ENCODE assay signal across 10 cellular contexts in the genomic region with DNA sequence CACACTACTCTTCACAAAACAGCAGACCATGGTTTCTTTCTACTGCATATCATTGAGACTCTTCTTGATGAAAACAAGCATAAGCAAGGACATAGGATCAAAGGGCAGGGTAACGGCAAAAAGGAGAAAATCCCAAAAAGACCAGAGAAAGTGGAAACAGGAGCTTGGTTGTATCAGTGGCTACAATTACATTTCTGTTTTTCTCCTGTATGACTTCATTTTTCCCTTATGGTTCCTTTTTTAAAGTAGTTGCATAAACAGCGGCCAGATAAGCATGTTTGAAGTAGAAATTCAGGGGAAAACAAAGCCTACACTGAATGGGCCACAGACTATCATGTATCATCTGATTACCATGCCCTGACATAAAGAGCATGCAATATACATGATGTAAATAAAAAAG. TPM values are rescaled to one million over a fixed set of nuclear protein-coding genes. Genes with fewer than 3 reads are reported as not detected.
DNase-seq lines count a peak whose midpoint lies in the region; FAIRE-seq and TF ChIP-seq lines count a peak whose summit lies in the region.
"Had no signal": no experiment of that assay in that cellular context is flagged by ENCODE, and none has a peak within 500 bp of the region (broad histone marks: within the 10 kb centered on the region; RNA-seq: fewer than 3 reads in every experiment).

No MANE protein-coding gene starts in this region.

- POLR2A ChIA-PET in AG04450 (lab: Yijun Ruan, JAX): no interaction called here

- no peak for TF ChIP-seq POLR2A in prostate gland (IDR thresholded peaks at IDR 0.05)

- H3K4me2 ChIP-seq in GM23248 (ENCODE audit: unreplicated experiment) (peak overlapping the region; percentile 92), astrocyte (ENCODE audit: low read length) (peak overlapping the region; percentile 97)
- H3K4me2 ChIP-seq: GM23338 had no signal

- FAIRE-seq in astrocyte (lab: Jason Lieb, UNC): no peak

- H3K9me3 ChIP-seq in AG04450 (ENCODE audit: control insufficient read depth, insufficient read depth, low read length) (no peaks in the 10 kb centered on the region), GM23248 (ENCODE audit: low read depth) (no peaks in the 10 kb centered on the region), astrocyte (ENCODE audit: insufficient read depth, low read depth, low read length) (no peaks in the 10 kb centered on the region), prostate gland (no peaks in the 10 kb centered on the region)
- H3K9me3 ChIP-seq: body of pancreas had no signal

- intact Hi-C loops in prostate gland (cut with DNase I): no loop called here

- peaks cover 88% of the 10 kb centered on the region for H3K79me2 ChIP-seq in GM23248 (ENCODE audit: insufficient read depth)
- H3K79me2 ChIP-seq in astrocyte (ENCODE audit: insufficient read depth, low read length): peaks cover 89% of the 10 kb centered on the region

- no peak for TF ChIP-seq CTCF in AG04450 (IDR thresholded peaks at IDR 0.05; ENCODE audit: low read depth, low read length)
- TF ChIP-seq CTCF in astrocyte (IDR thresholded peaks at IDR 0.05; ENCODE audit: insufficient read depth, low read depth, low read length): no peak
- TF ChIP-seq CTCF in mesothelial cell of epicardium (IDR thresholded peaks at IDR 0.05; ENCODE audit: unreplicated experiment): no peak
- no peak for TF ChIP-seq CTCF in prostate gland (IDR thresholded peaks at IDR 0.05)

- H3K4me3 ChIP-seq in AG04450 (ENCODE audit: low read depth, low read length) (peak overlapping the region; percentile 11), GM23248 (peak overlapping the region; percentile 87), astrocyte (ENCODE audit: insufficient read depth, low read depth, low read length) (peak overlapping the region; percentile 6), H7 (ENCODE audit: insufficient read depth, low read depth, low read length) (no peak overlapping the region), prostate gland (no peak overlapping the region)
- H3K4me3 ChIP-seq: GM23338 had no signal

- 0 out of 2 replicates have a peak, but pooled peaks cover 8% of the 10 kb centered on the region for H3F3A ChIP-seq in GM23248 (ENCODE audit: insufficient read depth)

- H3K9ac ChIP-seq in GM23248 (peak overlapping the region; percentile 83; the same call in 1 of the 2 replicates), astrocyte (ENCODE audit: low read length) (peak overlapping the region; percentile 92)

- H3K27me3 Mint-ChIP-seq in astrocyte (ENCODE audit: low read depth, unreplicated experiment) (no peaks in the 10 kb centered on the region), mesothelial cell of epicardium (ENCODE audit: low read depth) (no peaks in the 10 kb centered on the region)

- H3K36me3 ChIP-seq in GM23248 (ENCODE audit: low read depth): 0 out of 2 replicates have a peak, but pooled peaks cover 2% of the 10 kb centered on the region
- peaks cover 2% of the 10 kb centered on the region for H3K36me3 ChIP-seq in astrocyte (ENCODE audit: insufficient read depth, low read length)
- no peaks in the 10 kb centered on the region for H3K36me3 ChIP-seq in H7 (replicated peaks; ENCODE audit: control insufficient read depth, insufficient read depth, low read length)
- no peaks in the 10 kb centered on the region for H3K36me3 ChIP-seq in prostate gland

- WGBS in GM23248 (ENCODE audit: low coverage in 1 of 2, low lambda C conversion rate in 2 of 2, missing lambda C conversion rate in 2 of 2), 2 experiments: 80 to 81% methylated on average over 2 of the region's 2 CpGs
- 70% methylated on average over 2 of the region's 2 CpGs for WGBS in prostate gland

- in situ Hi-C loops in GM23248 (cut with MboI): no loop called here

- DNase-seq in AG04450 (ENCODE audit: low read depth, low spot score) (no peak), GM23248 (no peak), astrocyte (ENCODE audit: low read depth) (no peak), mesothelial cell of epicardium (ENCODE audit: low spot score in 2 of 2, unreplicated experiment in 2 of 2) (no peak), H7 (no peak), OCI-M2 (lab: John Stamatoyannopoulos, UW; ENCODE audit: unreplicated experiment) (no peak), prostate gland (ENCODE audit: low spot score) (no peak), NCI-H1048 (lab: John Stamatoyannopoulos, UW) (no peak)
- DNase-seq: body of pancreas had no signal

- no peak overlapping the region for H3K27ac ChIP-seq in AG04450 (ENCODE audit: low read depth, low read length)
- no peak overlapping the region for H3K27ac ChIP-seq in GM23248
- no peak overlapping the region for H3K27ac ChIP-seq in astrocyte (ENCODE audit: low read depth, low read length)
- H3K27ac ChIP-seq in prostate gland: no peak overlapping the region

- CTCF ChIA-PET in AG04450 (lab: Charles Lee): no interaction called here

- H3K27ac Mint-ChIP-seq in astrocyte (ENCODE audit: unreplicated experiment): no peak overlapping the region
- H3K27ac Mint-ChIP-seq in mesothelial cell of epicardium: no peak overlapping the region
- H3K27ac Mint-ChIP-seq: GM23338 had no signal

- H3K9me3 Mint-ChIP-seq in astrocyte (ENCODE audit: unreplicated experiment) (no peaks in the 10 kb centered on the region), mesothelial cell of epicardium (peaks cover 3% of the 10 kb centered on the region)
- H3K9me3 Mint-ChIP-seq: GM23338 had no signal

- H3K36me3 Mint-ChIP-seq in astrocyte (ENCODE audit: low read depth, unreplicated experiment) (peaks cover 2% of the 10 kb centered on the region), mesothelial cell of epicardium (peaks cover 13% of the 10 kb centered on the region)

- H3K4me3 Mint-ChIP-seq in astrocyte (ENCODE audit: unreplicated experiment) (peak overlapping the region; percentile 93), mesothelial cell of epicardium (peak overlapping the region; percentile 26)
- H3K4me3 Mint-ChIP-seq: GM23338 had no signal

- peaks cover 32% of the 10 kb centered on the region for H3K4me1 Mint-ChIP-seq in astrocyte (ENCODE audit: low read depth, unreplicated experiment)
- H3K4me1 Mint-ChIP-seq in mesothelial cell of epicardium: peaks cover 53% of the 10 kb centered on the region

- peaks cover 45% of the 10 kb centered on the region for H4K20me1 ChIP-seq in GM23248 (ENCODE audit: insufficient read depth)
- H4K20me1 ChIP-seq in astrocyte (ENCODE audit: insufficient read depth, low read length): peaks cover 43% of the 10 kb centered on the region

- H2AFZ ChIP-seq in GM23248: no peak overlapping the region
- no peak overlapping the region for H2AFZ ChIP-seq in astrocyte (ENCODE audit: low read depth, low read length)
- H2AFZ ChIP-seq: GM23338 had no signal

- H3K27me3 ChIP-seq in AG04450 (ENCODE audit: control insufficient read depth, insufficient read depth, low read length) (no peaks in the 10 kb centered on the region), GM23248 (replicated peaks; ENCODE audit: insufficient read depth) (no peaks in the 10 kb centered on the region), astrocyte (ENCODE audit: insufficient read depth, low read length) (no peaks in the 10 kb centered on the region), H7 (ENCODE audit: control insufficient read depth, insufficient read depth, low read length) (peaks cover 34% of the 10 kb centered on the region), prostate gland (replicated peaks; ENCODE audit: insufficient read depth) (no peaks in the 10 kb centered on the region)
- H3K27me3 ChIP-seq: body of pancreas had no signal

- H3K4me1 ChIP-seq in GM23248 (ENCODE audit: insufficient read depth) (peaks cover 31% of the 10 kb centered on the region), astrocyte (ENCODE audit: insufficient read depth, low read length) (peaks cover 20% of the 10 kb centered on the region), prostate gland (replicated peaks) (peaks cover 5% of the 10 kb centered on the region)

- no peaks in the 10 kb centered on the region for H3K9me2 ChIP-seq in GM23248 (ENCODE audit: insufficient read depth)

RNA-seq across cellular contexts. Expression of a gene that starts 4.6 kb away (rescaled TPM):
- polyA plus RNA-seq in AG04450 (2011; rRNA removed) (31.9 and 48.2 TPM in 2 replicates), GM23248 (2016; fragmentation: Nextera tagmentation; extraction: Ambion mirVana) (17.6 and 17.7 TPM in 2 replicates)
- 17.9 and 39.8 TPM in 2 replicates for polyA minus RNA-seq in AG04450 (2011; rRNA and poly(A)+ RNA removed)
- 45.4 and 51.8 TPM in 2 replicates for total RNA-seq in GM23248 (2014; rRNA removed; shearing (Covaris generic))
- total RNA-seq in astrocyte (34.5 and 35.5 TPM in 2 replicates), mesothelial cell of epicardium (32.5 to 34.4 TPM (median 33.6 TPM) in 3 replicates), prostate gland (10 to 100 TPM; 32.2 to 61.5 TPM)
- 11.6 and 19.3 TPM in 2 replicates for total RNA-seq in H7 (2014; rRNA removed; shearing (Covaris generic))

Comparison
In these comparisons a context has a peak if more than half of its experiments do, and no peak if none do; other contexts are left out.
1. H3K4me3 ChIP-seq: peak in AG04450 (single experiment), GM23248 (single experiment) and astrocyte (single experiment); none in H7 (single experiment) and prostate gland (0 of 2).